21 cellular contexts compared by ENCODE assay signal in genomic region chr7:129453510-129454248, GRCh38. TPM values are rescaled to one million over a fixed set of nuclear protein-coding genes. Genes with fewer than 3 reads are reported as not detected.
"Had no signal": no experiment of that assay in that cellular context is flagged by ENCODE, and none has a peak within 500 bp of the region (broad histone marks: within the 10 kb centered on the region; RNA-seq: fewer than 3 reads in every experiment).

No MANE protein-coding gene starts in this region.

- H3K27ac ChIP-seq: coronary artery, gastroesophageal sphincter, lower lobe of right lung, neutrophil, psoas muscle, sigmoid colon had no signal

- H3K4me3 ChIP-seq: coronary artery, gastroesophageal sphincter, lower lobe of right lung, psoas muscle, sigmoid colon had no signal

- H3K36me3 ChIP-seq: lower lobe of right lung, neutrophil, sigmoid colon had no signal

- H3K9me3 ChIP-seq: neutrophil, psoas muscle had no signal

- DNase-seq: activated CD4-positive, alpha-beta T cell treated with anti-CD3 and anti-CD28 coated beads for 1 hour; activated CD4-positive, alpha-beta T cell treated with anti-CD3 and anti-CD28 coated beads, Interleukin-2, amount 50 U/mL, for 48 hours; activated CD8-positive, alpha-beta memory T cell treated with anti-CD3 and anti-CD28 coated beads, Interleukin-2, amount 10 ng/mL, durations not matched to agents 7 days and 5 days; activated naive CD4-positive, alpha-beta T cell; activated T-cell treated with anti-CD3 and anti-CD28 coated beads, Interleukin-2, amount 50 U/mL, for 4 hours; aorta; caudate nucleus; effector CD8-positive, alpha-beta T cell; hippocampal formation; kidney glomerular epithelial cell; lower lobe of right lung; naive thymus-derived CD4-positive, alpha-beta T cell; psoas muscle; sigmoid colon; stimulated activated CD4-positive, alpha-beta T cell treated with anti-CD3 and anti-CD28 coated beads, Interleukin-2, amount 100 ng/mL, for 24 hours; stimulated activated naive CD4-positive, alpha-beta T cell; T1000 had no signal

- ATAC-seq: activated CD8-positive, alpha-beta memory T cell treated with anti-CD3 and anti-CD28 coated beads, Interleukin-2, amount 10 ng/mL, durations not matched to agents 7 days and 5 days; activated T-cell treated with anti-CD3 and anti-CD28 coated beads, Interleukin-2, amount 50 U/mL, for 4 hours; gastroesophageal sphincter; lower lobe of right lung; naive thymus-derived CD4-positive, alpha-beta T cell had no signal

- H3K27me3 ChIP-seq: gastroesophageal sphincter, sigmoid colon had no signal

- H3K4me1 ChIP-seq: gastroesophageal sphincter, lower lobe of right lung, psoas muscle, sigmoid colon had no signal

RNA-seq across cellular contexts. Expression of gene STRIP2, which starts 19.4 kb away (rescaled TPM):
- polyA plus RNA-seq: naive thymus-derived CD4-positive, alpha-beta T cell had no signal

RNA-seq across cellular contexts. Expression of gene SMKR1, which starts 48.7 kb away (rescaled TPM):
- total RNA-seq: aorta, gastroesophageal sphincter, sigmoid colon, urinary bladder had no signal
- polyA plus RNA-seq: urinary bladder had no signal
